In the genomic region with DNA sequence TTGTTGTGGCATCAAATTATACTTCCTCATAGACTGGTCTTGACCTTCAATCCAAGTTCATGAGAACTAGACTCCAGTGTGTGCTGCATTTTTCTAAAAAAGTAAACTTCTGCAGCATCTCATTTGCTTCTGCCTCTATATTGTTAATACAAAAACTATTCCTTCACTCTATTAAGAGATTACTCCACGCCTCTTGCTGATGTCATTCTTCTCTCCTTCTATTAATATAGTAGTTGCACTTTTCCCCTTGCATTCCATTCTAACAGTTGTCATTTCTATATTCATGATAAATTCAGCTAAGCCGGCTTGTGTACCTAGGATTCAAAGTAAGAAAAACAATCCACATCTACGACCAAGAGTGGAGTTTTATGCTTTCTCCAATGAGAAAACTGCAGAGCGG, we compare ENCODE assay signal across 18 cellular contexts.
DNase-seq lines count a peak whose midpoint lies in the region; ATAC-seq and TF ChIP-seq lines count a peak whose summit lies in the region.
"Had no signal": no experiment of that assay in that cellular context is flagged by ENCODE, and none has a peak within 500 bp of the region (broad histone marks: within the 10 kb centered on the region; RNA-seq: fewer than 3 reads in every experiment).

No MANE protein-coding gene starts in this region.

- 50 to 57% methylated on average over 4 of the region's 4 CpGs for WGBS in body of pancreas, 2 donors

- H3K36me3 Mint-ChIP-seq in mesothelial cell of epicardium = no peaks in the 10 kb centered on the region
- H3K36me3 Mint-ChIP-seq: IgD-negative memory B cell had no signal

- H3K4me3 ChIP-seq in body of pancreas (no peak overlapping the region), thoracic aorta (no peak overlapping the region), ascending aorta (no peak overlapping the region), PC-9 (no peak overlapping the region)
- H3K4me3 ChIP-seq: A549, GM23248 had no signal

- no peak for DNase-seq in body of pancreas
- no peak for DNase-seq in mesothelial cell of epicardium (ENCODE audit: low spot score in 2 of 2, unreplicated experiment in 2 of 2)
- no peak for DNase-seq in thoracic aorta (ENCODE audit: low spot score)
- no peak for DNase-seq in ascending aorta (ENCODE audit: low spot score in 2 of 2)
- no peak for DNase-seq in PC-9
- no peak for DNase-seq in NCI-H1930 (lab: John Stamatoyannopoulos, UW)
- DNase-seq: AML-193; Caco-2; CD4-positive, alpha-beta T cell; DMS153; DMS79; GDM1; GM23248; HCEC 1CT had no signal

- H3K4me1 ChIP-seq in body of pancreas (no peaks in the 10 kb centered on the region), thoracic aorta (ENCODE audit: control insufficient read depth in 1 of 2, low read depth in 2 of 2) (peaks cover 8 to 19% of the 10 kb centered on the region in 2 donors), ascending aorta (no peaks in the 10 kb centered on the region), PC-9 (replicated peaks; ENCODE audit: insufficient read depth) (no peaks in the 10 kb centered on the region)
- H3K4me1 ChIP-seq: A549, Caco-2 had no signal

- ATAC-seq in body of pancreas (peak; percentile 40), thoracic aorta (ENCODE audit: insufficient number of reproducible peaks, low FRiP score, low read depth) (peak; percentile 76)
- ATAC-seq: A549, HepG2 had no signal

- H3K27ac ChIP-seq in body of pancreas (peak overlapping the region in 1 of 4 donors; percentile 47), thoracic aorta (peak overlapping the region in 1 of 2 donors; percentile 54), ascending aorta (no peak overlapping the region), PC-9 (no peak overlapping the region)
- H3K27ac ChIP-seq: A549, C4-2B, GM23248 had no signal

- H3K27me3 ChIP-seq in body of pancreas (no peaks in the 10 kb centered on the region), thoracic aorta (replicated peaks; ENCODE audit: insufficient read depth) (no peaks in the 10 kb centered on the region), ascending aorta (no peaks in the 10 kb centered on the region), PC-9 (ENCODE audit: insufficient read depth, low read depth) (no peaks in the 10 kb centered on the region)

- H3K9me3 ChIP-seq in body of pancreas (no peaks in the 10 kb centered on the region), thoracic aorta (no peaks in the 10 kb centered on the region), ascending aorta (no peaks in the 10 kb centered on the region), PC-9 (ENCODE audit: insufficient read depth, low read depth) (no peaks in the 10 kb centered on the region)
- H3K9me3 ChIP-seq: A549, Caco-2 had no signal

- H3K4me2 ChIP-seq in PC-9 = no peak overlapping the region
- H3K4me2 ChIP-seq: A549 had no signal

- no peaks in the 10 kb centered on the region for H4K20me1 ChIP-seq in PC-9 (ENCODE audit: insufficient read depth)

- no peaks in the 10 kb centered on the region for H3F3A ChIP-seq in PC-9 (ENCODE audit: insufficient read depth, low read depth)

- POLR2A ChIA-PET in PC-9 (lab: Charles Lee; ENCODE audit: unreplicated experiment) = no interaction called here

- H3K27ac Mint-ChIP-seq in mesothelial cell of epicardium = peak overlapping the region; percentile 28
- H3K27ac Mint-ChIP-seq: CD4-positive, alpha-beta T cell; IgD-negative memory B cell had no signal

- TF ChIP-seq CTCF in body of pancreas (IDR thresholded peaks at IDR 0.05) = no peak
- no peak for TF ChIP-seq CTCF in mesothelial cell of epicardium (IDR thresholded peaks at IDR 0.05; ENCODE audit: unreplicated experiment)
- TF ChIP-seq CTCF in thoracic aorta (IDR thresholded peaks at IDR 0.05) = no peak
- TF ChIP-seq CTCF in ascending aorta (IDR thresholded peaks at IDR 0.05) = no peak
- no peak for TF ChIP-seq CTCF in PC-9 (conservative IDR thresholded peaks at IDR 0.05)

- H3K4me1 Mint-ChIP-seq in mesothelial cell of epicardium = peaks cover 44% of the 10 kb centered on the region

- peaks cover 15% of the 10 kb centered on the region for H3K9me3 Mint-ChIP-seq in mesothelial cell of epicardium

- H3K36me3 ChIP-seq in body of pancreas (replicated peaks in 1 of 2; ENCODE audit: insufficient read depth in 1 of 2, low read depth in 2 of 2) = no peaks in the 10 kb centered on the region
- H3K36me3 ChIP-seq in thoracic aorta = no peaks in the 10 kb centered on the region
- H3K36me3 ChIP-seq in ascending aorta = no peaks in the 10 kb centered on the region
- no peaks in the 10 kb centered on the region for H3K36me3 ChIP-seq in PC-9 (ENCODE audit: low read depth)

- TF ChIP-seq POLR2A in body of pancreas (IDR thresholded peaks at IDR 0.05) = no peak

- no peak overlapping the region for H2AFZ ChIP-seq in PC-9
- H2AFZ ChIP-seq: GM23248 had no signal

- intact Hi-C loops in body of pancreas (cut with DNase I) = no loop called here
- intact Hi-C loops in ascending aorta (cut with DNase I) = no loop called here
- intact Hi-C loops in PC-9 (cut with micrococcal nuclease; ENCODE audit: unreplicated experiment) = no loop called here

- no TSS peak for BruUV-seq in PC-9 (replicated peaks; lab: Mats Ljungman, UMichigan)

- H3K9me2 ChIP-seq in PC-9 (ENCODE audit: insufficient read depth) = no peaks in the 10 kb centered on the region

- no peaks in the 10 kb centered on the region for H3K27me3 Mint-ChIP-seq in mesothelial cell of epicardium (ENCODE audit: low read depth)
- H3K27me3 Mint-ChIP-seq: CD4-positive, alpha-beta T cell; IgD-negative memory B cell had no signal

- H3K79me2 ChIP-seq in PC-9 (ENCODE audit: low read depth) = no peaks in the 10 kb centered on the region

- H3K4me3 Mint-ChIP-seq in mesothelial cell of epicardium = no peak overlapping the region
- H3K4me3 Mint-ChIP-seq: CD4-positive, alpha-beta T cell; IgD-negative memory B cell had no signal

- CTCF ChIA-PET in PC-9 (lab: Charles Lee) = no interaction called here
